In the genomic region with DNA sequence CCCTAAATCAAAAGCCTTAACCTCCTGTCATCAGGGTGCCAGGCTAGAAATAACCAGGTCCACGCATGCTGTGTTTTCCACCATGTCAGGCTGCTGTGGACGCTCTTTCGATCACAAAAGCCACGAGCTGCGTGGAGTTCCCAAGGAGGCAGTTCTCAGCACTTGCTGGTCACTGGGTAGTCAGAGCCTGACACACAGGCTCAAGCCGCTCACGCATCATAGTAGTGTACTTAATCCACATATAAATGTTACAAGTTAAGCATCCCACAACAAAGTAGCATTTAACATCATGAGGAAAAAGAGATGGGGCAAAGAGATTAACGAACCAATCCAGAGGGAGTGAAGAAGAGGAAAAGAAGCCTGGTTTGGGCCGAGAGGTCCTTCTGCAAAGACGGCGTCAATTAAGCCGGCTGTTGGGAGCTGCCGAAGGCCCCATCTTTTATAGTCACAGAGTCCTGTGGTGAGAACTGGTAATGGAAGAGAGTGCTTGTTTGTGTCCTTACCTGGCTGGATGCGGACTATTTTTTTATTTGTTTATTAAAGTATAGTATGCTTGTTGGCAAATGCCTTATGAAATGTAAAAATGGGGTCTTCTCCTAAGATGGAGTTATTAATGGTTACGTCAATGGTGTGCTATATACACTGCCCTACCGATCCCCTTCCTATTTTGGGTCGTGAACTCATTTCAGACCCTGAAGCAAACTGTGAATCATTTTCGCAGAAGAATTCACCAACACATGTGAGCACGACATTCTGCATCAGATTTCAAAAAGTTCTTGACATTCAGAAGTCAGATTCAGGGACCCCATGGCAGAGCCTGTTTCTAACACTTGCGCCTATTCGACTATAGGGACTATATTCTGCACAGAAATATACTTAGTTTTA, we compare ENCODE assay signal across 8 cellular contexts. TPM values are rescaled to one million over a fixed set of nuclear protein-coding genes. Genes with fewer than 3 reads are reported as not detected.
A peak's percentile ranks its signal among the peaks of the same experiment; 100 is the strongest.
DNase-seq lines count a peak whose midpoint lies in the region; ATAC-seq and TF ChIP-seq lines count a peak whose summit lies in the region.

No MANE protein-coding gene starts in this region.

- H3K36me3 ChIP-seq in ascending aorta, result peaks cover 4% of the 10 kb centered on the region in 2 donors

- TF ChIP-seq CTCF in ascending aorta (IDR thresholded peaks at IDR 0.05), result no peak

- CTCF ChIA-PET in activated CD8-positive, alpha-beta memory T cell treated with anti-CD3 and anti-CD28 coated beads, Interleukin-2, amount 10 ng/mL, durations not matched to agents 7 days and 5 days (lab: Charles Lee), result interaction anchor here (1.0 to 4.0 kb wide), 6 partner anchors 12 to 84 kb away, joined by 3 to 13 read pairs (median 6); partner anchors contain the start of gene CENPU

- no peak for DNase-seq in activated CD8-positive, alpha-beta memory T cell treated with anti-CD3 and anti-CD28 coated beads, Interleukin-2, amount 10 ng/mL, durations not matched to agents 7 days and 5 days
- no peak for DNase-seq in activated CD8-positive, alpha-beta memory T cell treated with anti-CD3 and anti-CD28 coated beads for 24 hours
- peak; percentile 40 for DNase-seq in HCEC 1CT
- DNase-seq in NAMALWA (ENCODE audit: low spot score), result peak; percentile 44
- peak in 1 of 2 donors; percentile 66 for DNase-seq in ascending aorta (ENCODE audit: low spot score in 2 of 2)
- DNase-seq in iris pigment epithelial cell (ENCODE audit: low read depth), result peak; percentile 67
- no peak for DNase-seq in stimulated activated naive B cell treated with anti-CD40 and anti-IgM and Interleukin-4, amounts not matched to agents 10 μg/mL and 1 μg/mL and 100 μg/mL, for 72 hours
- no peak for DNase-seq in NCI-H446 treated with DMSO at 0.1 percent for 48 hours (lab: John Stamatoyannopoulos, UW)

- peak; percentile 1 for ATAC-seq in activated CD8-positive, alpha-beta memory T cell treated with anti-CD3 and anti-CD28 coated beads, Interleukin-2, amount 10 ng/mL, durations not matched to agents 7 days and 5 days
- peak; percentile 21 to 28 for ATAC-seq in stimulated activated naive B cell treated with anti-CD40 and anti-IgM and Interleukin-4, amounts not matched to agents 10 μg/mL and 1 μg/mL and 100 μg/mL, for 72 hours (replicated peaks)

- peak overlapping the region; percentile 94 for H3K4me3 Mint-ChIP-seq in activated CD8-positive, alpha-beta memory T cell treated with anti-CD3 and anti-CD28 coated beads, Interleukin-2, amount 10 ng/mL, durations not matched to agents 7 days and 5 days
- peak overlapping the region; percentile 90 to 92 for H3K4me3 Mint-ChIP-seq in stimulated activated naive B cell treated with anti-CD40 and anti-IgM and Interleukin-4, amounts not matched to agents 10 μg/mL and 1 μg/mL and 100 μg/mL, for 72 hours

- intact Hi-C loops in ascending aorta (cut with DNase I), result loop anchor here (1.0 to 10.0 kb wide), 12 partner anchors 82 to 1545 kb away; partner anchors contain the start of genes ACSL1, CDKN2AIP, CENPU and CYP4V2

- H3K4me3 ChIP-seq in ascending aorta, result peak overlapping the region; percentile 88 to 100

- H3K27ac Mint-ChIP-seq in activated CD8-positive, alpha-beta memory T cell treated with anti-CD3 and anti-CD28 coated beads, Interleukin-2, amount 10 ng/mL, durations not matched to agents 7 days and 5 days, result peak overlapping the region; percentile 89
- H3K27ac Mint-ChIP-seq in stimulated activated naive B cell treated with anti-CD40 and anti-IgM and Interleukin-4, amounts not matched to agents 10 μg/mL and 1 μg/mL and 100 μg/mL, for 72 hours, result peak overlapping the region; percentile 90

- H3K27ac ChIP-seq in ascending aorta, result peak overlapping the region; percentile 92 to 100

- no peaks in the 10 kb centered on the region for H3K27me3 ChIP-seq in ascending aorta

- H3K9me3 ChIP-seq in ascending aorta, result no peaks in the 10 kb centered on the region

- peaks cover 46% of the 10 kb centered on the region for H3K4me1 Mint-ChIP-seq in activated CD8-positive, alpha-beta memory T cell treated with anti-CD3 and anti-CD28 coated beads, Interleukin-2, amount 10 ng/mL, durations not matched to agents 7 days and 5 days
- H3K4me1 Mint-ChIP-seq in stimulated activated naive B cell treated with anti-CD40 and anti-IgM and Interleukin-4, amounts not matched to agents 10 μg/mL and 1 μg/mL and 100 μg/mL, for 72 hours, result peaks cover 25 to 38% of the 10 kb centered on the region in 2 donors

- H3K36me3 Mint-ChIP-seq in activated CD8-positive, alpha-beta memory T cell treated with anti-CD3 and anti-CD28 coated beads, Interleukin-2, amount 10 ng/mL, durations not matched to agents 7 days and 5 days, result peaks cover 40% of the 10 kb centered on the region
- H3K36me3 Mint-ChIP-seq in stimulated activated naive B cell treated with anti-CD40 and anti-IgM and Interleukin-4, amounts not matched to agents 10 μg/mL and 1 μg/mL and 100 μg/mL, for 72 hours, result peaks cover 16 to 22% of the 10 kb centered on the region in 2 donors

- peaks cover 9 to 35% of the 10 kb centered on the region in 2 donors for H3K4me1 ChIP-seq in ascending aorta

- H3K9me3 Mint-ChIP-seq in activated CD8-positive, alpha-beta memory T cell treated with anti-CD3 and anti-CD28 coated beads, Interleukin-2, amount 10 ng/mL, durations not matched to agents 7 days and 5 days (ENCODE audit: low read depth), result no peaks in the 10 kb centered on the region
- H3K9me3 Mint-ChIP-seq in stimulated activated naive B cell treated with anti-CD40 and anti-IgM and Interleukin-4, amounts not matched to agents 10 μg/mL and 1 μg/mL and 100 μg/mL, for 72 hours, result no peaks in the 10 kb centered on the region

- H3K27me3 Mint-ChIP-seq in activated CD8-positive, alpha-beta memory T cell treated with anti-CD3 and anti-CD28 coated beads, Interleukin-2, amount 10 ng/mL, durations not matched to agents 7 days and 5 days, result no peaks in the 10 kb centered on the region
- H3K27me3 Mint-ChIP-seq in stimulated activated naive B cell treated with anti-CD40 and anti-IgM and Interleukin-4, amounts not matched to agents 10 μg/mL and 1 μg/mL and 100 μg/mL, for 72 hours, result no peaks in the 10 kb centered on the region

RNA-seq across cellular contexts. Expression of gene PRIMPOL, which starts 0.7 kb away (rescaled TPM):
- total RNA-seq in activated CD8-positive, alpha-beta memory T cell treated with anti-CD3 and anti-CD28 coated beads, Interleukin-2, amount 10 ng/mL, durations not matched to agents 7 days and 5 days, result 10 to 100 TPM; 21.0 to 25.3 TPM
- 12.5 TPM for total RNA-seq in ascending aorta

RNA-seq across cellular contexts. Expression of gene CASP3, which starts 1.0 kb away (rescaled TPM):
- 100 to 1,000 TPM in 1 of 2 experiments, 10 to 100 TPM in 1; 70.7 to 116 TPM for total RNA-seq in activated CD8-positive, alpha-beta memory T cell treated with anti-CD3 and anti-CD28 coated beads, Interleukin-2, amount 10 ng/mL, durations not matched to agents 7 days and 5 days
- total RNA-seq in ascending aorta, result 1.5 TPM

Comparison
In these comparisons a context has a peak if more than half of its experiments do, and no peak if none do; other contexts are left out.
1. DNase-seq: peak in HCEC 1CT (single experiment), NAMALWA (single experiment) and iris pigment epithelial cell (single experiment); none in activated CD8-positive, alpha-beta memory T cell treated with anti-CD3 and anti-CD28 coated beads, Interleukin-2, amount 10 ng/mL, durations not matched to agents 7 days and 5 days (single experiment), activated CD8-positive, alpha-beta memory T cell treated with anti-CD3 and anti-CD28 coated beads for 24 hours (single experiment), stimulated activated naive B cell treated with anti-CD40 and anti-IgM and Interleukin-4, amounts not matched to agents 10 μg/mL and 1 μg/mL and 100 μg/mL, for 72 hours (single experiment) and NCI-H446 treated with DMSO at 0.1 percent for 48 hours (single experiment).
2. RNA of gene CASP3, which starts 1.0 kb away (total RNA-seq): 70.7 to 116 TPM in activated CD8-positive, alpha-beta memory T cell treated with anti-CD3 and anti-CD28 coated beads, Interleukin-2, amount 10 ng/mL, durations not matched to agents 7 days and 5 days; 1.5 TPM in ascending aorta (single experiment); every median in the first group is over 10 times any median in the second.